In genomic region chr20:41340327-41341055, GRCh38 we compare ENCODE assay signal across 8 cellular contexts. TPM values are rescaled to one million over a fixed set of nuclear protein-coding genes. Genes with fewer than 3 reads are reported as not detected.
DNase-seq lines count a peak whose midpoint lies in the region; ATAC-seq and TF ChIP-seq lines count a peak whose summit lies in the region.

TSS of gene LPIN3 (plus strand) at chr20:41340821. CDS start at chr20:41345804, 4,983 bp downstream.

- H3K27me3 ChIP-seq in OCI-LY3 (ENCODE audit: low read depth, low read length), result peaks cover 6% of the 10 kb centered on the region
- no peaks in the 10 kb centered on the region for H3K27me3 ChIP-seq in fibroblast of lung (ENCODE audit: control insufficient read depth, insufficient read depth, low read length)

- H3K4me3 ChIP-seq in OCI-LY3 (ENCODE audit: low read length) (peak within 1 kb of the TSS; percentile 74), fibroblast of lung (replicated peaks in 1 of 4; ENCODE audit: control extremely low read depth in 1 of 4, insufficient read depth in 1 of 4, low read depth in 3 of 4, low read length in 4 of 4) (peak within 1 kb of the TSS; percentile 37 to 70 (median 48))

- peak; percentile 15 for ATAC-seq in HG03378 (IDR thresholded peaks at IDR 0.05; ENCODE audit: unreplicated experiment)
- peak; percentile 80 to 81 for ATAC-seq in activated T-cell treated with anti-CD3 and anti-CD28 coated beads, Interleukin-2, amount 50 U/mL, for 72 hours (replicated peaks in 1 of 2)
- ATAC-seq in naive B cell (ENCODE audit: low read depth in 2 of 2), result peak; percentile 70 to 75
- peak; percentile 72 for ATAC-seq in stimulated activated naive CD8-positive, alpha-beta T cell treated with anti-CD3 and anti-CD28 coated beads, Interleukin-15, amount 100 ng/mL, for 72 hours

- H3K36me3 Mint-ChIP-seq in activated T-cell treated with anti-CD3 and anti-CD28 coated beads, Interleukin-2, amount 50 U/mL, for 72 hours (ENCODE audit: insufficient read depth in 2 of 2), result no peaks in the 10 kb centered on the region
- H3K36me3 Mint-ChIP-seq in naive B cell, result no peaks in the 10 kb centered on the region

- H3K9ac ChIP-seq in OCI-LY3 (ENCODE audit: low read length), result peak within 1 kb of the TSS; percentile 17; the same call in 1 of the 2 replicates
- peak within 1 kb of the TSS; percentile 48 for H3K9ac ChIP-seq in fibroblast of lung (ENCODE audit: insufficient read depth, low read length)

- H3K27ac Mint-ChIP-seq in activated T-cell treated with anti-CD3 and anti-CD28 coated beads, Interleukin-2, amount 50 U/mL, for 72 hours, result peak within 1 kb of the TSS; percentile 38
- H3K27ac Mint-ChIP-seq in naive B cell, result peak within 1 kb of the TSS in 5 of 6 donors; percentile 24 to 93 (median 55)
- H3K27ac Mint-ChIP-seq in stimulated activated naive CD8-positive, alpha-beta T cell treated with anti-CD3 and anti-CD28 coated beads, Interleukin-15, amount 100 ng/mL, for 72 hours, result peak within 1 kb of the TSS; percentile 27 to 38

- H3K79me2 ChIP-seq in OCI-LY3 (ENCODE audit: low read length), result no peaks in the 10 kb centered on the region
- no peaks in the 10 kb centered on the region for H3K79me2 ChIP-seq in fibroblast of lung (ENCODE audit: control insufficient read depth, insufficient read depth, low read length)

- no peaks in the 10 kb centered on the region for H3K36me3 ChIP-seq in OCI-LY3 (replicated peaks; ENCODE audit: low read depth, low read length)
- H3K36me3 ChIP-seq in fibroblast of lung (ENCODE audit: control insufficient read depth, insufficient read depth, low read length), result no peaks in the 10 kb centered on the region

- H3K9me3 ChIP-seq in OCI-LY3 (ENCODE audit: insufficient read depth, low read length), result no peaks in the 10 kb centered on the region
- no peaks in the 10 kb centered on the region for H3K9me3 ChIP-seq in fibroblast of lung (ENCODE audit: control insufficient read depth, insufficient read depth, low read depth, low read length)

- H2AFZ ChIP-seq in OCI-LY3 (ENCODE audit: low read depth, low read length) (peak within 1 kb of the TSS; percentile 68), fibroblast of lung (ENCODE audit: low read length) (peak within 1 kb of the TSS; percentile 80)

- peaks cover 13% of the 10 kb centered on the region for H3K4me1 Mint-ChIP-seq in activated T-cell treated with anti-CD3 and anti-CD28 coated beads, Interleukin-2, amount 50 U/mL, for 72 hours (ENCODE audit: low read depth)
- H3K4me1 Mint-ChIP-seq in naive B cell, result peaks cover 5 to 15% (median 12%) of the 10 kb centered on the region in 3 donors
- peaks cover 13% of the 10 kb centered on the region for H3K4me1 Mint-ChIP-seq in stimulated activated naive CD8-positive, alpha-beta T cell treated with anti-CD3 and anti-CD28 coated beads, Interleukin-15, amount 100 ng/mL, for 72 hours

- H3K9me3 Mint-ChIP-seq in activated T-cell treated with anti-CD3 and anti-CD28 coated beads, Interleukin-2, amount 50 U/mL, for 72 hours, result no peaks in the 10 kb centered on the region
- no peaks in the 10 kb centered on the region for H3K9me3 Mint-ChIP-seq in naive B cell
- no peaks in the 10 kb centered on the region for H3K9me3 Mint-ChIP-seq in stimulated activated naive CD8-positive, alpha-beta T cell treated with anti-CD3 and anti-CD28 coated beads, Interleukin-15, amount 100 ng/mL, for 72 hours

- H3K27ac ChIP-seq in OCI-LY3 (ENCODE audit: low read length) (no peak within 1 kb of the TSS), fibroblast of lung (ENCODE audit: insufficient read depth, low read length) (peak within 1 kb of the TSS; percentile 43)

- peak; percentile 98 for DNase-seq in ELF-1 (ENCODE audit: low read depth, low spot score)
- DNase-seq in activated T-cell treated with anti-CD3 and anti-CD28 coated beads, Interleukin-2, amount 50 U/mL, for 72 hours, result peak; percentile 65 to 67
- DNase-seq in fibroblast of lung (ENCODE audit: low read depth in 2 of 2), result peak; percentile 58 to 91
- peak; percentile 29 for DNase-seq in naive B cell
- peak; percentile 33 to 51 for DNase-seq in stimulated activated naive CD8-positive, alpha-beta T cell treated with anti-CD3 and anti-CD28 coated beads, Interleukin-15, amount 100 ng/mL, for 72 hours
- no peak for DNase-seq in COR-L47 (lab: John Stamatoyannopoulos, UW)

- peak within 1 kb of the TSS; percentile 95 to 97 for H3K4me3 Mint-ChIP-seq in activated T-cell treated with anti-CD3 and anti-CD28 coated beads, Interleukin-2, amount 50 U/mL, for 72 hours
- H3K4me3 Mint-ChIP-seq in naive B cell, result peak within 1 kb of the TSS; percentile 52 to 91 (median 88)
- H3K4me3 Mint-ChIP-seq in stimulated activated naive CD8-positive, alpha-beta T cell treated with anti-CD3 and anti-CD28 coated beads, Interleukin-15, amount 100 ng/mL, for 72 hours, result peak within 1 kb of the TSS; percentile 80 to 92

- peak within 1 kb of the TSS; percentile 90 for H3K4me2 ChIP-seq in OCI-LY3 (ENCODE audit: low read length)
- peak within 1 kb of the TSS; percentile 61 for H3K4me2 ChIP-seq in fibroblast of lung (ENCODE audit: extremely low read depth, insufficient read depth, low read length)

- H4K20me1 ChIP-seq in OCI-LY3 (ENCODE audit: insufficient read depth, low read length) (no peaks in the 10 kb centered on the region), fibroblast of lung (ENCODE audit: control insufficient read depth, extremely low read depth, insufficient read depth, low read length) (no peaks in the 10 kb centered on the region)

- H3K4me1 ChIP-seq in OCI-LY3 (ENCODE audit: low read length), result peaks cover 11% of the 10 kb centered on the region
- no peaks in the 10 kb centered on the region for H3K4me1 ChIP-seq in fibroblast of lung (ENCODE audit: control insufficient read depth, extremely low read depth, insufficient read depth, low read length)

- no peak; the same call in 1 of the 2 replicates for TF ChIP-seq CTCF in OCI-LY3 (IDR thresholded peaks at IDR 0.05; ENCODE audit: low read depth, low read length)
- peak; percentile 10 to 24 for TF ChIP-seq CTCF in fibroblast of lung (conservative IDR thresholded peaks at IDR 0.05 in 1 of 2, IDR thresholded peaks at IDR 0.05 in 1 of 2; ENCODE audit: low read depth in 1 of 2, low read length in 2 of 2)

- H3K27me3 Mint-ChIP-seq in activated T-cell treated with anti-CD3 and anti-CD28 coated beads, Interleukin-2, amount 50 U/mL, for 72 hours (ENCODE audit: low read depth), result peaks cover 9% of the 10 kb centered on the region
- peaks cover 13 to 32% (median 22%) of the 10 kb centered on the region in 3 donors for H3K27me3 Mint-ChIP-seq in naive B cell
- H3K27me3 Mint-ChIP-seq in stimulated activated naive CD8-positive, alpha-beta T cell treated with anti-CD3 and anti-CD28 coated beads, Interleukin-15, amount 100 ng/mL, for 72 hours, result peaks cover 21% of the 10 kb centered on the region

RNA-seq across cellular contexts. Expression of gene LPIN3, which starts in this region (rescaled TPM):
- total RNA-seq in activated T-cell treated with anti-CD3 and anti-CD28 coated beads, Interleukin-2, amount 50 U/mL, for 72 hours, result 1 to 10 TPM; 2.5 to 2.6 TPM
- total RNA-seq in fibroblast of lung, result 3.1 and 5.1 TPM in 2 replicates
- polyA plus RNA-seq in fibroblast of lung, result 3.0 and 4.7 TPM in 2 replicates
- 4.4 and 6.7 TPM in 2 replicates for polyA plus RNA-seq in fibroblast of lung (2012)
- 8.4 and 14.7 TPM in 2 replicates for polyA minus RNA-seq in fibroblast of lung (ENCODE audit: low replicate concordance)
- polyA plus RNA-seq in naive B cell (ENCODE audit: low read depth in 6 of 6), result not detected

Comparison
In these comparisons a context has a peak if more than half of its experiments do, and no peak if none do; other contexts are left out.
1. Peak in DNase-seq and ATAC-seq in naive B cell; RNA of the gene not detected or under 1 TPM.
2. ATAC-seq: peak in every context shown above with its lines; median percentile 80 in activated T-cell treated with anti-CD3 and anti-CD28 coated beads, Interleukin-2, amount 50 U/mL, for 72 hours; 72 in naive B cell; 72 in stimulated activated naive CD8-positive, alpha-beta T cell treated with anti-CD3 and anti-CD28 coated beads, Interleukin-15, amount 100 ng/mL, for 72 hours; 15 in HG03378.